In the genomic region with DNA sequence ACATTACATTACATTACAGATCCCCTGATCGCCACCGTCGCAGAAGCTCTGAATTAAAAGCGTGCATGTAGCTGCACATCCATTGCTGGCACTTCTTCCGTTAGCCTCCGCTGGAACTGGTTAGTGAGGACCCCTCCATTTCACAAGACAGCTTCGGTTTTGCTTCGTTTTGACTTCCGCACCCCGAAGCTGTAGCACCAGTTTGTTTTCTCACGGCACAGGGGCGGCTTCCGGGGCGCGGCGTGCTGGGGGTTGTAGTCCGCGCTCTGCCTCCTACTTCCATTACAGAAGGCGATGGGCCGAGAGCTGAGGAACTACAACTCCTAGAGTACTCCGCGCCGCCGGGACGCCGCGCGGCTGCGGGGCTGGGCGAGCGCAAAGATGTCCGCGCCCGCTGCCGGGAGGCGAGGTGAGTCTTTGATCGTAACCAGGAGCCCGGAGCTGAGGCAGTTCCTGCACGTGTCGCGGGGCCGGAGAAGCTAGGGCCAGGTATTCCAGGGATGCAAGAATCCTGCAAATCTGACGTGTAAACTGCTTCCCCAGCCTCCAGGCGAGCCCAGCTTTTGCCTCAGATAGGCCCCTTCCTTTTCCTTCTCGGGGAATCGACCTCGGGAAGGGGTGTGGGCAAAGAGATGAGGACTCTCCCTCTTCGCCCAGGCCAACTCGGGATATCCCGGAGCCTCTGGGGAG, we compare ENCODE assay signal across 1 cellular context.
TF ChIP-seq lines count a peak whose summit lies in the region.

A gene (plus strand): TSS at position 352 of the 690 bp plus-strand sequence. CDS start 387 bp downstream, outside the sequence.

TF ChIP-seq in HepG2, 621 proteins besides CTCF, POLR2A, EP300 and RAD21 (continued from another document and continues in another):
- TF ChIP-seq, protein P1, sequence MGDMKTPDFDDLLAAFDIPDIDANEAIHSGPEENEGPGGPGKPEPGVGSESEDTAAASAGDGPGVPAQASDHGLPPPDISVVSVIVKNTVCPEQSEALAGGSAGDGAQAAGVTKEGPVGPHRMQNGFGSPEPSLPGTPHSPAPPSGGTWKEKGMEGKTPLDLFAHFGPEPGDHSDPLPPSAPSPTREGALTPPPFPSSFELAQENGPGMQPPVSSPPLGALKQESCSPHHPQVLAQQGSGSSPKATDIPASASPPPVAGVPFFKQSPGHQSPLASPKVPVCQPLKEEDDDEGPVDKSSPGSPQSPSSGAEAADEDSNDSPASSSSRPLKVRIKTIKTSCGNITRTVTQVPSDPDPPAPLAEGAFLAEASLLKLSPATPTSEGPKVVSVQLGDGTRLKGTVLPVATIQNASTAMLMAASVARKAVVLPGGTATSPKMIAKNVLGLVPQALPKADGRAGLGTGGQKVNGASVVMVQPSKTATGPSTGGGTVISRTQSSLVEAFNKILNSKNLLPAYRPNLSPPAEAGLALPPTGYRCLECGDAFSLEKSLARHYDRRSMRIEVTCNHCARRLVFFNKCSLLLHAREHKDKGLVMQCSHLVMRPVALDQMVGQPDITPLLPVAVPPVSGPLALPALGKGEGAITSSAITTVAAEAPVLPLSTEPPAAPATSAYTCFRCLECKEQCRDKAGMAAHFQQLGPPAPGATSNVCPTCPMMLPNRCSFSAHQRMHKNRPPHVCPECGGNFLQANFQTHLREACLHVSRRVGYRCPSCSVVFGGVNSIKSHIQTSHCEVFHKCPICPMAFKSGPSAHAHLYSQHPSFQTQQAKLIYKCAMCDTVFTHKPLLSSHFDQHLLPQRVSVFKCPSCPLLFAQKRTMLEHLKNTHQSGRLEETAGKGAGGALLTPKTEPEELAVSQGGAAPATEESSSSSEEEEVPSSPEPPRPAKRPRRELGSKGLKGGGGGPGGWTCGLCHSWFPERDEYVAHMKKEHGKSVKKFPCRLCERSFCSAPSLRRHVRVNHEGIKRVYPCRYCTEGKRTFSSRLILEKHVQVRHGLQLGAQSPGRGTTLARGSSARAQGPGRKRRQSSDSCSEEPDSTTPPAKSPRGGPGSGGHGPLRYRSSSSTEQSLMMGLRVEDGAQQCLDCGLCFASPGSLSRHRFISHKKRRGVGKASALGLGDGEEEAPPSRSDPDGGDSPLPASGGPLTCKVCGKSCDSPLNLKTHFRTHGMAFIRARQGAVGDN (CRISPR knock-in tag; IDR thresholded peaks at IDR 0.05): peak; percentile 81
- TF ChIP-seq ZNF17 (CRISPR knock-in tag; IDR thresholded peaks at IDR 0.05): no peak
- TF ChIP-seq TAF1 (CRISPR knock-in tag; IDR thresholded peaks at IDR 0.05): peak; percentile 86
- TF ChIP-seq FOXC1 (CRISPR knock-in tag; IDR thresholded peaks at IDR 0.05; ENCODE audit: borderline replicate concordance): 0 out of 2 replicates have a peak, but pooled peaks have one; percentile 12
- peak; percentile 71; the same call in 1 of the 2 replicates for TF ChIP-seq MYC (CRISPR knock-in tag; IDR thresholded peaks at IDR 0.05; ENCODE audit: borderline replicate concordance)
- TF ChIP-seq HOXA5 (CRISPR knock-in tag; IDR thresholded peaks at IDR 0.05): no peak; the same call in 1 of the 2 replicates
- no peak for TF ChIP-seq AGO2 (optimal IDR thresholded peaks at IDR 0.05; ENCODE audit: low read depth, low read length)
- peak; percentile 74; the same call in 1 of the 2 replicates for TF ChIP-seq MXD4 (CRISPR knock-in tag; IDR thresholded peaks at IDR 0.05)
- peak; percentile 35; the same call in 1 of the 2 replicates for TF ChIP-seq ZNF430 (CRISPR knock-in tag; IDR thresholded peaks at IDR 0.05)
- no peak for TF ChIP-seq HOXD1 (CRISPR knock-in tag; IDR thresholded peaks at IDR 0.05)
- TF ChIP-seq ZNF547 (CRISPR knock-in tag; IDR thresholded peaks at IDR 0.05): no peak
- TF ChIP-seq ASH2L (IDR thresholded peaks at IDR 0.05; ENCODE audit: insufficient read length, low read depth, low read length): peak; percentile 87
- TF ChIP-seq YY1 (IDR thresholded peaks at IDR 0.05; ENCODE audit: insufficient read depth, insufficient replicate concordance, low read depth, low read length): peak; percentile 94
- peak; percentile 13; the same call in 1 of the 2 replicates for TF ChIP-seq RXRA (CRISPR knock-in tag; IDR thresholded peaks at IDR 0.05)
- TF ChIP-seq, protein P2, sequence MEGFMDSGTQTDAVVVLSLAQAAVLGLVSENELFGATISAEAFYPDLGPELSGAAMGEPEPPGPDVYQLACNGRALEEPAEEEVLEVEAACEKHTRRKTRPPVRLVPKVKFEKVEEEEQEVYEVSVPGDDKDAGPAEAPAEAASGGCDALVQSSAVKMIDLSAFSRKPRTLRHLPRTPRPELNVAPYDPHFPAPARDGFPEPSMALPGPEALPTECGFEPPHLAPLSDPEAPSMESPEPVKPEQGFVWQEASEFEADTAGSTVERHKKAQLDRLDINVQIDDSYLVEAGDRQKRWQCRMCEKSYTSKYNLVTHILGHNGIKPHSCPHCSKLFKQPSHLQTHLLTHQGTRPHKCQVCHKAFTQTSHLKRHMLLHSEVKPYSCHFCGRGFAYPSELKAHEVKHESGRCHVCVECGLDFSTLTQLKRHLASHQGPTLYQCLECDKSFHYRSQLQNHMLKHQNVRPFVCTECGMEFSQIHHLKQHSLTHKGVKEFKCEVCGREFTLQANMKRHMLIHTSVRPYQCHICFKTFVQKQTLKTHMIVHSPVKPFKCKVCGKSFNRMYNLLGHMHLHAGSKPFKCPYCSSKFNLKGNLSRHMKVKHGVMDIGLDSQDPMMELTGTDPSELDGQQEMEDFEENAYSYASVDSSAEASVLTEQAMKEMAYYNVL (CRISPR knock-in tag; IDR thresholded peaks at IDR 0.05; ENCODE audit: borderline replicate concordance): peak; percentile 49; the same call in 1 of the 2 replicates
- TF ChIP-seq SP2 (CRISPR knock-in tag; IDR thresholded peaks at IDR 0.05): peak; percentile 57; the same call in 1 of the 2 replicates
- TF ChIP-seq ZNF441 (CRISPR knock-in tag; IDR thresholded peaks at IDR 0.05; ENCODE audit: borderline replicate concordance): 0 out of 2 replicates have a peak, but pooled peaks have one; percentile 13
- TF ChIP-seq KDM5A (IDR thresholded peaks at IDR 0.05; ENCODE audit: borderline replicate concordance, low read length): peak; percentile 79
- TF ChIP-seq ZNF263 (CRISPR knock-in tag; IDR thresholded peaks at IDR 0.05): peak; percentile 14; the same call in 1 of the 2 replicates
- TF ChIP-seq, protein P3, sequence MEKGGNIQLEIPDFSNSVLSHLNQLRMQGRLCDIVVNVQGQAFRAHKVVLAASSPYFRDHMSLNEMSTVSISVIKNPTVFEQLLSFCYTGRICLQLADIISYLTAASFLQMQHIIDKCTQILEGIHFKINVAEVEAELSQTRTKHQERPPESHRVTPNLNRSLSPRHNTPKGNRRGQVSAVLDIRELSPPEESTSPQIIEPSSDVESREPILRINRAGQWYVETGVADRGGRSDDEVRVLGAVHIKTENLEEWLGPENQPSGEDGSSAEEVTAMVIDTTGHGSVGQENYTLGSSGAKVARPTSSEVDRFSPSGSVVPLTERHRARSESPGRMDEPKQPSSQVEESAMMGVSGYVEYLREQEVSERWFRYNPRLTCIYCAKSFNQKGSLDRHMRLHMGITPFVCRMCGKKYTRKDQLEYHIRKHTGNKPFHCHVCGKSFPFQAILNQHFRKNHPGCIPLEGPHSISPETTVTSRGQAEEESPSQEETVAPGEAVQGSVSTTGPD (CRISPR knock-in tag; IDR thresholded peaks at IDR 0.05): no peak
- TF ChIP-seq, protein P4, sequence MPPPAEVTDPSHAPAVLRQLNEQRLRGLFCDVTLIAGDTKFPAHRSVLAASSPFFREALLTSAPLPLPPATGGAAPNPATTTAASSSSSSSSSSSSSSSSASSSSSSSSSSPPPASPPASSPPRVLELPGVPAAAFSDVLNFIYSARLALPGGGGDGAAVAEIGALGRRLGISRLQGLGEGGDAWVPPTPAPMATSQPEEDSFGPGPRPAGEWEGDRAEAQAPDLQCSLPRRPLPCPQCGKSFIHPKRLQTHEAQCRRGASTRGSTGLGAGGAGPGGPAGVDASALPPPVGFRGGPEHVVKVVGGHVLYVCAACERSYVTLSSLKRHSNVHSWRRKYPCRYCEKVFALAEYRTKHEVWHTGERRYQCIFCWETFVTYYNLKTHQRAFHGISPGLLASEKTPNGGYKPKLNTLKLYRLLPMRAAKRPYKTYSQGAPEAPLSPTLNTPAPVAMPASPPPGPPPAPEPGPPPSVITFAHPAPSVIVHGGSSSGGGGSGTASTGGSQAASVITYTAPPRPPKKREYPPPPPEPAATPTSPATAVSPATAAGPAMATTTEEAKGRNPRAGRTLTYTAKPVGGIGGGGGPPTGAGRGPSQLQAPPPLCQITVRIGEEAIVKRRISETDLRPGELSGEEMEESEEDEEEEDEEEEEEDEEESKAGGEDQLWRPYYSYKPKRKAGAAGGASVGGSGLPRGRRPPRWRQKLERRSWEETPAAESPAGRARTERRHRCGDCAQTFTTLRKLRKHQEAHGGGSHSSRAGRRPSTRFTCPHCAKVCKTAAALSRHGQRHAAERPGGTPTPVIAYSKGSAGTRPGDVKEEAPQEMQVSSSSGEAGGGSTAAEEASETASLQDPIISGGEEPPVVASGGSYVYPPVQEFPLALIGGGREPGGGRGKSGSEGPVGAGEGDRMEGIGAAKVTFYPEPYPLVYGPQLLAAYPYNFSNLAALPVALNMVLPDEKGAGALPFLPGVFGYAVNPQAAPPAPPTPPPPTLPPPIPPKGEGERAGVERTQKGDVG (CRISPR knock-in tag; IDR thresholded peaks at IDR 0.05; ENCODE audit: borderline replicate concordance): peak; percentile 27; the same call in 1 of the 2 replicates
- no peak for TF ChIP-seq ZSCAN22 (CRISPR knock-in tag; IDR thresholded peaks at IDR 0.05)
- TF ChIP-seq ZNF264 (CRISPR knock-in tag; IDR thresholded peaks at IDR 0.05): no peak
- TF ChIP-seq, protein P5, sequence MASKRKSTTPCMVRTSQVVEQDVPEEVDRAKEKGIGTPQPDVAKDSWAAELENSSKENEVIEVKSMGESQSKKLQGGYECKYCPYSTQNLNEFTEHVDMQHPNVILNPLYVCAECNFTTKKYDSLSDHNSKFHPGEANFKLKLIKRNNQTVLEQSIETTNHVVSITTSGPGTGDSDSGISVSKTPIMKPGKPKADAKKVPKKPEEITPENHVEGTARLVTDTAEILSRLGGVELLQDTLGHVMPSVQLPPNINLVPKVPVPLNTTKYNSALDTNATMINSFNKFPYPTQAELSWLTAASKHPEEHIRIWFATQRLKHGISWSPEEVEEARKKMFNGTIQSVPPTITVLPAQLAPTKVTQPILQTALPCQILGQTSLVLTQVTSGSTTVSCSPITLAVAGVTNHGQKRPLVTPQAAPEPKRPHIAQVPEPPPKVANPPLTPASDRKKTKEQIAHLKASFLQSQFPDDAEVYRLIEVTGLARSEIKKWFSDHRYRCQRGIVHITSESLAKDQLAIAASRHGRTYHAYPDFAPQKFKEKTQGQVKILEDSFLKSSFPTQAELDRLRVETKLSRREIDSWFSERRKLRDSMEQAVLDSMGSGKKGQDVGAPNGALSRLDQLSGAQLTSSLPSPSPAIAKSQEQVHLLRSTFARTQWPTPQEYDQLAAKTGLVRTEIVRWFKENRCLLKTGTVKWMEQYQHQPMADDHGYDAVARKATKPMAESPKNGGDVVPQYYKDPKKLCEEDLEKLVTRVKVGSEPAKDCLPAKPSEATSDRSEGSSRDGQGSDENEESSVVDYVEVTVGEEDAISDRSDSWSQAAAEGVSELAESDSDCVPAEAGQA (IDR thresholded peaks at IDR 0.05; ENCODE audit: low read depth): 0 out of 2 replicates have a peak, but pooled peaks have one; percentile 63
- TF ChIP-seq, protein P5 (CRISPR knock-in tag; IDR thresholded peaks at IDR 0.05; ENCODE audit: borderline replicate concordance): no peak
- TF ChIP-seq GABPB1 (CRISPR knock-in tag; IDR thresholded peaks at IDR 0.05): peak; percentile 98
- TF ChIP-seq ZNF180 (CRISPR knock-in tag; IDR thresholded peaks at IDR 0.05; ENCODE audit: borderline replicate concordance, low read depth): no peak
- TF ChIP-seq ZNF598 (CRISPR knock-in tag; IDR thresholded peaks at IDR 0.05; ENCODE audit: borderline replicate concordance): 0 out of 2 replicates have a peak, but pooled peaks have one; percentile 64
- TF ChIP-seq, protein P6, sequence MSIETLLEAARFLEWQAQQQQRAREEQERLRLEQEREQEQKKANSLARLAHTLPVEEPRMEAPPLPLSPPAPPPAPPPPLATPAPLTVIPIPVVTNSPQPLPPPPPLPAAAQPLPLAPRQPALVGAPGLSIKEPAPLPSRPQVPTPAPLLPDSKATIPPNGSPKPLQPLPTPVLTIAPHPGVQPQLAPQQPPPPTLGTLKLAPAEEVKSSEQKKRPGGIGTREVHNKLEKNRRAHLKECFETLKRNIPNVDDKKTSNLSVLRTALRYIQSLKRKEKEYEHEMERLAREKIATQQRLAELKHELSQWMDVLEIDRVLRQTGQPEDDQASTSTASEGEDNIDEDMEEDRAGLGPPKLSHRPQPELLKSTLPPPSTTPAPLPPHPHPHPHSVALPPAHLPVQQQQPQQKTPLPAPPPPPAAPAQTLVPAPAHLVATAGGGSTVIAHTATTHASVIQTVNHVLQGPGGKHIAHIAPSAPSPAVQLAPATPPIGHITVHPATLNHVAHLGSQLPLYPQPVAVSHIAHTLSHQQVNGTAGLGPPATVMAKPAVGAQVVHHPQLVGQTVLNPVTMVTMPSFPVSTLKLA (IDR thresholded peaks at IDR 0.05): peak; percentile 48; the same call in 1 of the 2 replicates
- TF ChIP-seq IRF2 (CRISPR knock-in tag; IDR thresholded peaks at IDR 0.05): peak; percentile 95
- TF ChIP-seq ZSCAN25 (CRISPR knock-in tag; IDR thresholded peaks at IDR 0.05): peak; percentile 22; the same call in 1 of the 2 replicates
- TF ChIP-seq ZNF101 (CRISPR knock-in tag; IDR thresholded peaks at IDR 0.05; ENCODE audit: borderline replicate concordance, low read depth): no peak
- TF ChIP-seq ZNF546 (CRISPR knock-in tag; conservative IDR thresholded peaks at IDR 0.05): peak; percentile 63; the same call in 1 of the 2 replicates
- TF ChIP-seq SATB2 (CRISPR knock-in tag; IDR thresholded peaks at IDR 0.05): no peak
- TF ChIP-seq ZMYM4 (CRISPR knock-in tag; IDR thresholded peaks at IDR 0.05): peak; percentile 8; the same call in 1 of the 2 replicates
